Comparison of ENCODE assay signal across 9 cellular contexts in genomic region chr4:145012841-145013240, GRCh38.
DNase-seq lines count a peak whose midpoint lies in the region; FAIRE-seq and TF ChIP-seq lines count a peak whose summit lies in the region.
"Had no signal": no experiment of that assay in that cellular context is flagged by ENCODE, and none has a peak within 500 bp of the region (broad histone marks: within the 10 kb centered on the region; RNA-seq: fewer than 3 reads in every experiment).

No MANE protein-coding gene starts in this region.

- POLR2A ChIA-PET in CD4-positive, alpha-beta memory T cell (lab: Charles Lee; ENCODE audit: partially characterized antibody), result no interaction called here

- H3K9me1 ChIP-seq in keratinocyte (ENCODE audit: control insufficient read depth, extremely low read depth, insufficient read depth, low read length), result no peaks in the 10 kb centered on the region

- no peak overlapping the region for H3K9ac ChIP-seq in keratinocyte (ENCODE audit: control insufficient read depth, extremely low read depth, insufficient read depth, low read length)

- intact Hi-C loops in CD4-positive, alpha-beta memory T cell (cut with micrococcal nuclease), result no loop called here

- DNase-seq in HL-60 (ENCODE audit: low read depth in 1 of 2, low spot score in 1 of 2) (peak; percentile 26 to 54), astrocyte of the cerebellum (ENCODE audit: low read depth) (peak; percentile 36), keratinocyte (ENCODE audit: low read depth, low spot score) (no peak), GM03348 (ENCODE audit: low spot score) (no peak), coronary artery (ENCODE audit: low spot score) (no peak), DMS114 treated with DMSO at 0.1 percent for 48 hours (lab: John Stamatoyannopoulos, UW; ENCODE audit: unreplicated experiment) (no peak)
- no peak for DNase-seq in CD4-positive, alpha-beta memory T cell
- DNase-seq: DMS79 treated with DMSO at 0.1 percent for 48 hours had no signal

- H3K79me2 ChIP-seq in ACC112 (ENCODE audit: control insufficient read depth, insufficient read depth, low read length, unreplicated experiment), result peaks cover 9% of the 10 kb centered on the region
- H3K79me2 ChIP-seq in keratinocyte (ENCODE audit: control insufficient read depth, insufficient read depth, low read length), result peaks cover 2% of the 10 kb centered on the region

- 0 out of 2 replicates have a peak, but pooled peaks cover 5% of the 10 kb centered on the region for H3K36me3 ChIP-seq in ACC112 (ENCODE audit: insufficient read depth, low read length)
- H3K36me3 ChIP-seq in keratinocyte (ENCODE audit: control insufficient read depth in 2 of 2, extremely low read depth in 1 of 2, insufficient read depth in 2 of 2, low read length in 2 of 2), result no peaks in the 10 kb centered on the region
- H3K36me3 ChIP-seq in CD4-positive, alpha-beta memory T cell (ENCODE audit: insufficient read depth, low read length), result no peaks in the 10 kb centered on the region

- H3K9me3 ChIP-seq in keratinocyte (ENCODE audit: control insufficient read depth, low read depth, low read length), result no peaks in the 10 kb centered on the region
- H3K9me3 ChIP-seq in CD4-positive, alpha-beta memory T cell (ENCODE audit: control insufficient read depth in 1 of 2, low read length in 2 of 2), result no peaks in the 10 kb centered on the region

- peak overlapping the region; percentile 85 for H3K27ac ChIP-seq in ACC112 (ENCODE audit: low read depth, low read length)
- no peak overlapping the region for H3K27ac ChIP-seq in HL-60 (replicated peaks)
- peak overlapping the region; percentile 3 for H3K27ac ChIP-seq in keratinocyte (ENCODE audit: control insufficient read depth, insufficient read depth, low read length)
- no peak overlapping the region for H3K27ac ChIP-seq in CD4-positive, alpha-beta memory T cell (ENCODE audit: low read depth, low read length)
- no peak overlapping the region for H3K27ac ChIP-seq in coronary artery

- dilution Hi-C loops in keratinocyte (cut with MboI; ENCODE audit: extremely low pct_ligation_motif_present, low sequenced_read_pairs), result no loop called here

- H3K27ac Mint-ChIP-seq in CD4-positive, alpha-beta memory T cell, result peak overlapping the region in 2 of 7 donors; percentile 43 to 74

- in situ Hi-C loops in astrocyte of the cerebellum (cut with HindIII; ENCODE audit: low sequenced_read_pairs), result no loop called here

- H3K4me1 ChIP-seq in ACC112 (ENCODE audit: control insufficient read depth, insufficient read depth, low read length, unreplicated experiment) (peaks cover 18% of the 10 kb centered on the region), keratinocyte (ENCODE audit: control insufficient read depth, extremely low read depth, insufficient read depth, low read length) (peaks cover 9% of the 10 kb centered on the region)
- H3K4me1 ChIP-seq in CD4-positive, alpha-beta memory T cell (ENCODE audit: insufficient read depth, low read length), result no peaks in the 10 kb centered on the region

- CTCF ChIA-PET in CD4-positive, alpha-beta memory T cell (lab: Charles Lee; ENCODE audit: partially characterized antibody), result no interaction called here

- peaks cover 0 to 31% (median 9%) of the 10 kb centered on the region in 8 donors for H3K9me3 Mint-ChIP-seq in CD4-positive, alpha-beta memory T cell

- H3K4me2 ChIP-seq in keratinocyte (ENCODE audit: control insufficient read depth, extremely low read depth, insufficient read depth, low read depth, low read length), result no peak overlapping the region

- H3K27me3 ChIP-seq in ACC112 (ENCODE audit: insufficient read depth, low read length) (no peaks in the 10 kb centered on the region), HL-60 (ENCODE audit: insufficient read depth, poor library complexity, severe bottlenecking) (no peaks in the 10 kb centered on the region), keratinocyte (ENCODE audit: control insufficient read depth, extremely low read depth, insufficient read depth, low read length) (no peaks in the 10 kb centered on the region)
- H3K27me3 ChIP-seq in CD4-positive, alpha-beta memory T cell (ENCODE audit: insufficient read depth, low read length), result no peaks in the 10 kb centered on the region

- H4K20me1 ChIP-seq in keratinocyte (ENCODE audit: control insufficient read depth, extremely low read depth, insufficient read depth, low read length), result no peaks in the 10 kb centered on the region

- peaks cover 8 to 39% (median 26%) of the 10 kb centered on the region in 4 donors for H3K4me1 Mint-ChIP-seq in CD4-positive, alpha-beta memory T cell

- no peak for TF ChIP-seq CTCF in HL-60 (IDR thresholded peaks at IDR 0.05; ENCODE audit: insufficient read depth, low read length)
- TF ChIP-seq CTCF in astrocyte of the cerebellum (IDR thresholded peaks at IDR 0.05; ENCODE audit: low read depth, low read length, missing control alignments), result no peak
- TF ChIP-seq CTCF in keratinocyte (optimal IDR thresholded peaks at IDR 0.05 in 1 of 3, IDR thresholded peaks at IDR 0.05 in 1 of 3, conservative IDR thresholded peaks at IDR 0.05 in 1 of 3; ENCODE audit: extremely low read depth in 1 of 3, insufficient read depth in 2 of 3, low read length in 3 of 3), result no peak
- TF ChIP-seq CTCF in coronary artery (IDR thresholded peaks at IDR 0.05), result no peak

- FAIRE-seq in keratinocyte (lab: Jason Lieb, UNC), result peak; percentile 83

- H3K36me3 Mint-ChIP-seq in CD4-positive, alpha-beta memory T cell, result peaks cover 31 to 48% of the 10 kb centered on the region in 2 donors

- no peaks in the 10 kb centered on the region for H3K27me3 Mint-ChIP-seq in CD4-positive, alpha-beta memory T cell

- no peak overlapping the region for H3K4me3 Mint-ChIP-seq in CD4-positive, alpha-beta memory T cell

- no peak overlapping the region; the same call in 1 of the 2 replicates for H3K4me3 ChIP-seq in ACC112 (ENCODE audit: low read depth, low read length)
- no peak overlapping the region for H3K4me3 ChIP-seq in HL-60 (replicated peaks; ENCODE audit: insufficient read depth, low read length)
- H3K4me3 ChIP-seq in astrocyte of the cerebellum (ENCODE audit: low read depth, low read length), result no peak overlapping the region
- no peak overlapping the region for H3K4me3 ChIP-seq in keratinocyte (ENCODE audit: control insufficient read depth in 2 of 3, extremely low read depth in 1 of 3, insufficient read depth in 2 of 3, low read depth in 1 of 3, low read length in 3 of 3)
- H3K4me3 ChIP-seq in CD4-positive, alpha-beta memory T cell (ENCODE audit: low read length in 2 of 2), result no peak overlapping the region
- H3K4me3 ChIP-seq in coronary artery, result no peak overlapping the region

- no peak overlapping the region for H2AFZ ChIP-seq in ACC112 (ENCODE audit: low read length, unreplicated experiment)
- peak overlapping the region; percentile 3 for H2AFZ ChIP-seq in keratinocyte (ENCODE audit: control insufficient read depth, low read length)

Comparison
In these comparisons a context has a peak if more than half of its experiments do, and no peak if none do; other contexts are left out.
1. H3K27ac ChIP-seq: peak in ACC112 (single experiment) and keratinocyte (single experiment); none in HL-60 (single experiment), CD4-positive, alpha-beta memory T cell (single experiment) and coronary artery (0 of 2).
2. DNase-seq: peak in HL-60 (2 of 2) and astrocyte of the cerebellum (single experiment); none in keratinocyte (single experiment), GM03348 (single experiment), CD4-positive, alpha-beta memory T cell (0 of 5), coronary artery (single experiment) and DMS114 treated with DMSO at 0.1 percent for 48 hours (single experiment).